Comparison of ENCODE assay signal across 17 cellular contexts in the genomic region with DNA sequence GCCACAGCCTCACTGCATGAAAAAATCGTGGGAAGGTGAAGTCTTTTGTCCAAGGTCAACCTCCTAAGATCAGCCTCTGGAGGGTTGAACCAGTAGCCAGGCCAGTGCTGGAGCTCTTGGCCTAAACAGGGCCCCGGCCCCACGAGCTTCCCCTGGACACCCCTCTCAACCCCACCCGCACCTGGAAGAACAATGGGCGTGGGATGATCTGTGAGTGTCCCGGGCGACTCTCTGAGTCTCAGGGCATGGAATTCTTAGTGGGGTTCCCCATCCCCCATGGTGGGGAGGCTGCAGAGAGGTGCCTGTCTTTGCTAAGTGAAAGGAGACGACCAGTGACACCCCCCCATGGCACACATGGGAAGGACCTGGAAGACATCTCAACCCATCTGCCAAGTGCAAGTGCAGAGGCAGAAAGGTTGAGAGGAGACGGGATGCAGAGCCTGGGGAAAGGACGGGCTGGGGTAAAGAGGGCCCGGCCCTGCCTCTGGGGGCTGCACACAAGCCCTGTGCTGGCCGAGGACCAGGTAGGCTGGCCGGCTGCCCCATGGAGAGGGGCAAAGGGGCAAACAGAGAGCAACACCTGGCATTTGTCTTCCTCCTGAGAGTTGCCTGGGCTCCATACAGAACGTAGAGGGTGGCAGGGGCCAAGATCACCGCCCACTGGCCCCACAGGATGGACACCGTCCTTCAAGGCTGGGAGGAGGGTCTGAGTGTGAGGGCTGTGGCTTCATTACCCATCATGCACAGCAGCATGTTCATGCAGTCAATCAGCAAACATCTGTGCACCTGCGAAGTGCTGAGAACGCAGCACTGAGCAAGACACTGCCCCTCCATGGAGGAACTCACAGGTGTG.
"Had no signal": no experiment of that assay in that cellular context is flagged by ENCODE, and none has a peak within 500 bp of the region (broad histone marks: within the 10 kb centered on the region; RNA-seq: fewer than 3 reads in every experiment).

No MANE protein-coding gene starts in this region.

- ATAC-seq: pancreas; stimulated activated naive B cell treated with anti-CD40 and anti-IgM and Interleukin-4, amounts not matched to agents 10 μg/mL and 1 μg/mL and 100 μg/mL, for 72 hours had no signal

- H3K36me3 Mint-ChIP-seq: immature natural killer cell, neural progenitor cell had no signal

- H3K36me3 ChIP-seq: lower lobe of right lung, neural progenitor cell, pancreas, upper lobe of left lung had no signal

- H3K4me1 ChIP-seq: lower lobe of right lung, pancreas, upper lobe of left lung had no signal

- H3K4me1 Mint-ChIP-seq: immature natural killer cell had no signal

- H3K27me3 ChIP-seq: neural progenitor cell, pancreas, upper lobe of left lung had no signal

- H3K4me3 ChIP-seq: lower lobe of right lung, neural progenitor cell, pancreas, SK-N-MC, upper lobe of left lung had no signal

- H2AFZ ChIP-seq: neural progenitor cell had no signal

- H3K4me3 Mint-ChIP-seq: activated T-cell treated with anti-CD3 and anti-CD28 coated beads, Interleukin-2, amount 50 U/mL, for 24 hours; immature natural killer cell; neural progenitor cell; stimulated activated naive B cell treated with anti-CD40 and anti-IgM and Interleukin-4, amounts not matched to agents 10 μg/mL and 1 μg/mL and 100 μg/mL, for 72 hours had no signal

- H3K9me3 Mint-ChIP-seq: immature natural killer cell had no signal

- H3K27ac Mint-ChIP-seq: activated T-cell treated with anti-CD3 and anti-CD28 coated beads, Interleukin-2, amount 50 U/mL, for 24 hours; immature natural killer cell; neural progenitor cell; stimulated activated naive B cell treated with anti-CD40 and anti-IgM and Interleukin-4, amounts not matched to agents 10 μg/mL and 1 μg/mL and 100 μg/mL, for 72 hours had no signal

- H3K4me2 ChIP-seq: neural progenitor cell had no signal

- H3K9ac ChIP-seq: neural progenitor cell had no signal

- H3K27ac ChIP-seq: lower lobe of right lung, neural progenitor cell, pancreas, SK-N-MC, upper lobe of left lung had no signal

- DNase-seq: activated CD4-positive, CD25-positive, alpha-beta regulatory T cell treated with anti-CD3 and anti-CD28 coated beads, Interleukin-2, amount 50 U/mL, for 72 hours; activated naive CD4-positive, alpha-beta T cell treated with anti-CD3 and anti-CD28 coated beads, Interleukin-2, amount 50 U/mL, for 16 hours; activated T-cell treated with anti-CD3 and anti-CD28 coated beads, Interleukin-2, amount 50 U/mL, for 24 hours; cortex of kidney; effector CD8-positive, alpha-beta T cell; foreskin fibroblast; immature natural killer cell; lower lobe of right lung; midbrain; stimulated activated CD4-positive, alpha-beta T cell treated with anti-CD3 and anti-CD28 coated beads, Interleukin-2, amount 100 ng/mL, for 48 hours; stimulated activated naive B cell treated with anti-CD40 and anti-IgM and Interleukin-4, amounts not matched to agents 10 μg/mL and 1 μg/mL and 100 μg/mL, for 72 hours; T-helper 1 cell; T1000 had no signal

- H3K9me3 ChIP-seq: pancreas had no signal
